3 cellular contexts compared by ENCODE assay signal in genomic region chr2:131440742-131441468, GRCh38. TPM values are rescaled to one million over a fixed set of nuclear protein-coding genes. Genes with fewer than 3 reads are reported as not detected.
"Had no signal": no experiment of that assay in that cellular context is flagged by ENCODE, and none has a peak within 500 bp of the region (broad histone marks: within the 10 kb centered on the region; RNA-seq: fewer than 3 reads in every experiment).

No MANE protein-coding gene starts in this region.

RNA-seq across cellular contexts. Expression of gene TUBA3D, which starts 35.0 kb away (rescaled TPM):
- total RNA-seq: activated CD8-positive, alpha-beta memory T cell treated with anti-CD3 and anti-CD28 coated beads, Interleukin-2, amount 10 ng/mL, durations not matched to agents 7 days and 5 days; lung microvascular endothelial cell; pancreas had no signal
